In genomic region chr7:151818674-151819519, GRCh38 we compare ENCODE assay signal across 17 cellular contexts. TPM values are rescaled to one million over a fixed set of nuclear protein-coding genes. Genes with fewer than 3 reads are reported as not detected.
A peak's percentile ranks its signal among the peaks of the same experiment; 100 is the strongest.
DNase-seq lines count a peak whose midpoint lies in the region; FAIRE-seq and TF ChIP-seq lines count a peak whose summit lies in the region.
"Had no signal": no experiment of that assay in that cellular context is flagged by ENCODE, and none has a peak within 500 bp of the region (broad histone marks: within the 10 kb centered on the region; RNA-seq: fewer than 3 reads in every experiment).

No MANE protein-coding gene starts in this region.

- H3K27me3 ChIP-seq in H1 (replicated peaks in 1 of 4; ENCODE audit: control insufficient read depth in 3 of 4, extremely low read depth in 1 of 4, insufficient read depth in 3 of 4, low read length in 3 of 4) (peaks cover 0 to 18% (median 0%) of the 10 kb centered on the region in 4 experiments; a peak in 3 of 7 replicates), neural progenitor cell (peaks cover 29% of the 10 kb centered on the region)
- H3K27me3 ChIP-seq: thyroid gland had no signal

- no peak overlapping the region for H3K27ac ChIP-seq in H1 (ENCODE audit: low read depth, low read length)
- H3K27ac ChIP-seq in neural progenitor cell = no peak overlapping the region
- H3K27ac ChIP-seq: thyroid gland had no signal

- H4K8ac ChIP-seq in H1 (ENCODE audit: extremely low read depth, insufficient read depth, low read length) = no peak overlapping the region

- intact Hi-C loops in Calu3 (cut with micrococcal nuclease; ENCODE audit: unreplicated experiment) = no loop called here

- H2BK5ac ChIP-seq in H1 (ENCODE audit: low read depth, low read length) = no peak overlapping the region

- H2BK20ac ChIP-seq in H1 (ENCODE audit: low read length) = no peak overlapping the region

- H2BK12ac ChIP-seq in H1 (ENCODE audit: low read depth, low read length) = no peak overlapping the region

- no peak for TF ChIP-seq EP300 in H1 (IDR thresholded peaks at IDR 0.05; ENCODE audit: borderline replicate concordance in 1 of 2, low read depth in 2 of 2, low read length in 2 of 2)

- no peak overlapping the region for H3K18ac ChIP-seq in H1 (ENCODE audit: extremely low read depth, low read length)

- CTCF ChIA-PET in Calu3 (lab: Charles Lee) = interaction anchor here (1.1 to 1.5 kb wide), 2 partner anchors 35 to 113 kb away, joined by 3 read pairs; no protein-coding TSS in a partner anchor
- CTCF ChIA-PET in H1 (lab: Charles Lee; ENCODE audit: partially characterized antibody) = interaction anchor here (0.9 to 2.9 kb wide), 8 partner anchors 9 to 211 kb away, joined by 3 to 16 read pairs (median 4); no protein-coding TSS in a partner anchor
- CTCF ChIA-PET in activated CD4-positive, alpha-beta T cell treated with anti-CD3 and anti-CD28 coated beads, Interleukin-2, amount 10 ng/mL, durations not matched to agents 7 days and 5 days (lab: Charles Lee) = interaction anchor here (1.1 to 1.6 kb wide), 3 partner anchors 7 to 35 kb away, joined by 3 to 5 read pairs (median 4); no protein-coding TSS in a partner anchor

- no peaks in the 10 kb centered on the region for H3K79me2 ChIP-seq in H1 (ENCODE audit: control insufficient read depth in 1 of 2, insufficient read depth in 2 of 2, low read length in 2 of 2)
- no peaks in the 10 kb centered on the region for H3K79me2 ChIP-seq in neural progenitor cell (ENCODE audit: low read depth)

- TF ChIP-seq CTCF in Calu3 (IDR thresholded peaks at IDR 0.05; ENCODE audit: unreplicated experiment) = no peak
- TF ChIP-seq CTCF in H1 (IDR thresholded peaks at IDR 0.05; ENCODE audit: control extremely low read depth in 1 of 3, insufficient read depth in 1 of 3, low read depth in 1 of 3, low read length in 3 of 3) = peak; percentile 23 to 32 (median 27); a peak in 3 of 4 replicates
- TF ChIP-seq CTCF in neural progenitor cell (IDR thresholded peaks at IDR 0.05) = no peak

- POLR2A ChIA-PET in H1 (lab: Charles Lee; ENCODE audit: partially characterized antibody) = interaction anchor here (0.6 kb wide), 1 partner anchor 9 kb away, joined by 3 read pairs; no protein-coding TSS in a partner anchor
- POLR2A ChIA-PET in activated CD4-positive, alpha-beta T cell treated with anti-CD3 and anti-CD28 coated beads, Interleukin-2, amount 10 ng/mL, durations not matched to agents 7 days and 5 days (lab: Charles Lee) = no interaction called here

- H3K27ac Mint-ChIP-seq in Calu3 (ENCODE audit: unreplicated experiment) = no peak overlapping the region
- peak overlapping the region; percentile 25 for H3K27ac Mint-ChIP-seq in neural progenitor cell
- no peak overlapping the region for H3K27ac Mint-ChIP-seq in activated CD4-positive, alpha-beta T cell treated with anti-CD3 and anti-CD28 coated beads, Interleukin-2, amount 10 ng/mL, durations not matched to agents 7 days and 5 days
- H3K27ac Mint-ChIP-seq: activated naive CD8-positive, alpha-beta T cell treated with anti-CD3 and anti-CD28 coated beads, Interleukin-2, amount 10 ng/mL, durations not matched to agents 7 days and 5 days had no signal

- peaks cover 9 to 19% (median 13%) of the 10 kb centered on the region in 4 experiments for H3K4me1 ChIP-seq in H1 (replicated peaks in 1 of 4; ENCODE audit: control insufficient read depth in 3 of 4, insufficient read depth in 4 of 4, low read length in 3 of 4)
- peaks cover 15% of the 10 kb centered on the region for H3K4me1 ChIP-seq in neural progenitor cell
- H3K4me1 ChIP-seq: thyroid gland had no signal

- H3K4me1 Mint-ChIP-seq in Calu3 (ENCODE audit: low read depth, unreplicated experiment) = peaks cover 13% of the 10 kb centered on the region
- peaks cover 21% of the 10 kb centered on the region for H3K4me1 Mint-ChIP-seq in neural progenitor cell
- no peaks in the 10 kb centered on the region for H3K4me1 Mint-ChIP-seq in activated CD4-positive, alpha-beta T cell treated with anti-CD3 and anti-CD28 coated beads, Interleukin-2, amount 10 ng/mL, durations not matched to agents 7 days and 5 days

- H3K9me3 ChIP-seq in H1 (ENCODE audit: insufficient read depth in 2 of 2, low read depth in 1 of 2, low read length in 1 of 2) = no peaks in the 10 kb centered on the region
- H3K9me3 ChIP-seq in neural progenitor cell (ENCODE audit: low read depth) = no peaks in the 10 kb centered on the region
- H3K9me3 ChIP-seq: thyroid gland had no signal

- H3K9ac ChIP-seq in H1 (replicated peaks in 1 of 4; ENCODE audit: extremely low read depth in 1 of 4, low read depth in 3 of 4, low read length in 3 of 4) = no peak overlapping the region; a peak in 1 of 7 replicates
- H3K9ac ChIP-seq in neural progenitor cell = no peak overlapping the region

- H4K20me1 ChIP-seq in H1 (replicated peaks in 1 of 2; ENCODE audit: control insufficient read depth in 1 of 2, insufficient read depth in 2 of 2, low read length in 2 of 2) (no peaks in the 10 kb centered on the region), neural progenitor cell (ENCODE audit: low read depth) (peaks cover 15% of the 10 kb centered on the region)

- H3K36me3 Mint-ChIP-seq in Calu3 (ENCODE audit: insufficient read depth, unreplicated experiment) = no peaks in the 10 kb centered on the region
- H3K36me3 Mint-ChIP-seq in neural progenitor cell = no peaks in the 10 kb centered on the region
- no peaks in the 10 kb centered on the region for H3K36me3 Mint-ChIP-seq in activated CD4-positive, alpha-beta T cell treated with anti-CD3 and anti-CD28 coated beads, Interleukin-2, amount 10 ng/mL, durations not matched to agents 7 days and 5 days (ENCODE audit: low read depth)
- H3K36me3 Mint-ChIP-seq: activated naive CD8-positive, alpha-beta T cell treated with anti-CD3 and anti-CD28 coated beads, Interleukin-2, amount 10 ng/mL, durations not matched to agents 7 days and 5 days; naive B cell had no signal

- H3K4me3 ChIP-seq in H1 (ENCODE audit: extremely low read depth in 1 of 4, insufficient read depth in 2 of 4, low read depth in 3 of 4, low read length in 4 of 4) (no peak overlapping the region), neural progenitor cell (no peak overlapping the region)
- H3K4me3 ChIP-seq: thyroid gland had no signal

- no peak for FAIRE-seq in H1 (lab: Jason Lieb, UNC)
- FAIRE-seq: G401.6, keratinocyte had no signal

- H4K5ac ChIP-seq in H1 (ENCODE audit: insufficient read length, low read depth, low read length) = no peak overlapping the region

- no peak overlapping the region for H2BK120ac ChIP-seq in H1 (replicated peaks; ENCODE audit: low read depth, low read length)

- peaks cover 2% of the 10 kb centered on the region; the same call in 1 of the 2 replicates for H3K23me2 ChIP-seq in H1 (ENCODE audit: low read depth, low read length)

- H2AFZ ChIP-seq in H1 (ENCODE audit: low read length) = no peak overlapping the region
- H2AFZ ChIP-seq in neural progenitor cell (replicated peaks) = no peak overlapping the region

- H3K27me3 Mint-ChIP-seq in Calu3 (ENCODE audit: unreplicated experiment) (peaks cover 43% of the 10 kb centered on the region), neural progenitor cell (ENCODE audit: insufficient read depth, low read depth) (peaks cover 17% of the 10 kb centered on the region)
- no peaks in the 10 kb centered on the region for H3K27me3 Mint-ChIP-seq in activated CD4-positive, alpha-beta T cell treated with anti-CD3 and anti-CD28 coated beads, Interleukin-2, amount 10 ng/mL, durations not matched to agents 7 days and 5 days
- H3K27me3 Mint-ChIP-seq: activated naive CD8-positive, alpha-beta T cell treated with anti-CD3 and anti-CD28 coated beads, Interleukin-2, amount 10 ng/mL, durations not matched to agents 7 days and 5 days; naive B cell had no signal

- BruUV-seq in Calu3 (replicated peaks; lab: Mats Ljungman, UMichigan) = no TSS peak

- peak; percentile 16 to 37; a peak in 3 of 4 replicates for TF ChIP-seq RAD21 in H1 (IDR thresholded peaks at IDR 0.05 in 1 of 2, conservative IDR thresholded peaks at IDR 0.05 in 1 of 2; ENCODE audit: low read depth in 2 of 2, low read length in 2 of 2)

- no peak overlapping the region for H3K14ac ChIP-seq in H1 (ENCODE audit: insufficient read length)

- H3K4me3 Mint-ChIP-seq in Calu3 (ENCODE audit: low read depth, unreplicated experiment) (no peak overlapping the region), neural progenitor cell (no peak overlapping the region)
- no peak overlapping the region for H3K4me3 Mint-ChIP-seq in activated CD4-positive, alpha-beta T cell treated with anti-CD3 and anti-CD28 coated beads, Interleukin-2, amount 10 ng/mL, durations not matched to agents 7 days and 5 days
- H3K4me3 Mint-ChIP-seq: activated naive CD8-positive, alpha-beta T cell treated with anti-CD3 and anti-CD28 coated beads, Interleukin-2, amount 10 ng/mL, durations not matched to agents 7 days and 5 days; naive B cell had no signal

- H3K79me1 ChIP-seq in H1 (ENCODE audit: low read depth, low read length) = no peaks in the 10 kb centered on the region

- no peak overlapping the region for H3K23ac ChIP-seq in H1 (ENCODE audit: insufficient read length)

- H2BK15ac ChIP-seq in H1 (ENCODE audit: low read length) = no peak overlapping the region

- H3K56ac ChIP-seq in H1 (replicated peaks; ENCODE audit: insufficient read length, low read depth, low read length) = no peak overlapping the region

- no peak overlapping the region for H3K4ac ChIP-seq in H1 (replicated peaks; ENCODE audit: insufficient read length, low read depth, low read length)

- no peak overlapping the region for H2AK5ac ChIP-seq in H1 (ENCODE audit: low read depth, low read length)

- no peaks in the 10 kb centered on the region for H3K9me3 Mint-ChIP-seq in Calu3 (ENCODE audit: low read depth, unreplicated experiment)
- no peaks in the 10 kb centered on the region for H3K9me3 Mint-ChIP-seq in neural progenitor cell
- no peaks in the 10 kb centered on the region for H3K9me3 Mint-ChIP-seq in activated CD4-positive, alpha-beta T cell treated with anti-CD3 and anti-CD28 coated beads, Interleukin-2, amount 10 ng/mL, durations not matched to agents 7 days and 5 days
- H3K9me3 Mint-ChIP-seq: activated naive CD8-positive, alpha-beta T cell treated with anti-CD3 and anti-CD28 coated beads, Interleukin-2, amount 10 ng/mL, durations not matched to agents 7 days and 5 days; naive B cell had no signal

- no peak for TF ChIP-seq POLR2A in H1 (IDR thresholded peaks at IDR 0.05; ENCODE audit: control extremely low read depth in 1 of 2, low read depth in 2 of 2, low read length in 2 of 2)

- H3K36me3 ChIP-seq in H1 (ENCODE audit: control insufficient read depth in 2 of 4, insufficient read depth in 4 of 4, low read length in 3 of 4) (no peaks in the 10 kb centered on the region), neural progenitor cell (no peaks in the 10 kb centered on the region)
- H3K36me3 ChIP-seq: thyroid gland had no signal

- no peak overlapping the region for H3K4me2 ChIP-seq in H1 (ENCODE audit: insufficient read depth in 1 of 2, low read depth in 2 of 2, low read length in 2 of 2)
- no peak overlapping the region for H3K4me2 ChIP-seq in neural progenitor cell

- H3F3A ChIP-seq in neural progenitor cell (ENCODE audit: low read depth) = peaks cover 11% of the 10 kb centered on the region

- no peak overlapping the region for H4K91ac ChIP-seq in H1 (replicated peaks; ENCODE audit: insufficient read length, low read length)

- 77% methylated on average over 18 of the region's 18 CpGs; no CpG with 5 or more reads in 1 of the 2 experiments for WGBS in H1 (ENCODE audit: extremely low coverage in 1 of 2, insufficient coverage in 1 of 2, insufficient read length in 1 of 2, insufficient replicate concordance in 2 of 2, low coverage in 1 of 2, low lambda C conversion rate in 2 of 2, missing lambda C conversion rate in 1 of 2), 2 experiments

- DNase-seq in Calu3 = peak; percentile 43
- peak; percentile 22 for DNase-seq in HT-29 (ENCODE audit: low spot score)
- no peak for DNase-seq in H1 (ENCODE audit: low read depth in 1 of 2, low spot score in 2 of 2)
- DNase-seq in neural progenitor cell (ENCODE audit: low spot score) = peak; percentile 25
- DNase-seq in A172 (ENCODE audit: low spot score) = no peak
- no peak for DNase-seq in 8988T
- no peak for DNase-seq in activated CD4-positive, alpha-beta T cell treated with anti-CD3 and anti-CD28 coated beads, Interleukin-2, amount 10 ng/mL, durations not matched to agents 7 days and 5 days
- DNase-seq in NCI-H82 (lab: John Stamatoyannopoulos, UW) = no peak
- DNase-seq: activated CD8-positive, alpha-beta memory T cell treated with anti-CD3 and anti-CD28 coated beads, Interleukin-2, amount 50 U/mL, for 48 hours; activated naive CD8-positive, alpha-beta T cell treated with anti-CD3 and anti-CD28 coated beads, Interleukin-2, amount 10 ng/mL, durations not matched to agents 7 days and 5 days; central memory CD4-positive, alpha-beta T cell; naive B cell; stimulated activated CD4-positive, alpha-beta T cell treated with anti-CD3 and anti-CD28 coated beads, Interleukin-2, amount 100 ng/mL, for 24 hours; stimulated activated CD8-positive, alpha-beta memory T cell treated with anti-CD3 and anti-CD28 coated beads, Interleukin-4, amount 100 ng/mL, for 48 hours had no signal

RNA-seq across cellular contexts. Expression of gene PRKAG2, which starts 58.0 kb away (rescaled TPM):
- 22.4 and 22.6 TPM in 2 replicates for total RNA-seq in Calu3 (2022)
- 5.0 and 5.4 TPM in 2 replicates for total RNA-seq in HT-29 (2014; rRNA removed; shearing (Covaris generic))
- total RNA-seq in H1 (2021; fragmentation: NEBNext Ultra II Directional; extraction: Animal tissue kit (Norgen Biotek cat#: 25700)) = 18.1 and 21.2 TPM in 2 replicates
- 5.4 and 7.5 TPM in 2 replicates for polyA plus RNA-seq in H1 (2011; rRNA removed)
- polyA plus RNA-seq in H1 (2011; cell fraction: cytosol; rRNA removed) = 10.7 TPM
- polyA plus RNA-seq in H1 (2011; cell fraction: nucleus; rRNA removed) = 4.9 TPM
- polyA plus RNA-seq in H1 (2012, experiment 1 of 2) = 10.7 to 13.6 TPM (median 12.0 TPM) in 4 replicates
- polyA plus RNA-seq in H1 (2012, experiment 2 of 2) = 5.8 TPM
- 14.0 TPM for polyA plus RNA-seq in H1 (2013, experiment 1 of 2)
- polyA plus RNA-seq in H1 (2013, experiment 2 of 2) = 13.6 TPM
- 5.3 and 7.7 TPM in 2 replicates for polyA minus RNA-seq in H1 (2011; rRNA and poly(A)+ RNA removed)
- polyA minus RNA-seq in H1 (2011; cell fraction: cytosol; rRNA and poly(A)+ RNA removed) = 3.5 TPM
- 6.3 TPM for polyA minus RNA-seq in H1 (2011; cell fraction: nucleus; rRNA and poly(A)+ RNA removed)
- 11.1 and 11.4 TPM in 2 replicates for total RNA-seq in neural progenitor cell (ENCODE audit: low replicate concordance)
- total RNA-seq in A172 (2014; rRNA removed; shearing (Covaris generic)) = 41.6 and 59.7 TPM in 2 replicates
- total RNA-seq in activated CD4-positive, alpha-beta T cell treated with anti-CD3 and anti-CD28 coated beads, Interleukin-2, amount 10 ng/mL, durations not matched to agents 7 days and 5 days = 10 to 100 TPM; 27.5 to 32.3 TPM

Comparison
In these comparisons a context has a peak if more than half of its experiments do, and no peak if none do; other contexts are left out.
1. DNase-seq: peak in Calu3 (single experiment), HT-29 (single experiment) and neural progenitor cell (single experiment); none in H1 (0 of 2), A172 (single experiment), 8988T (single experiment), activated CD4-positive, alpha-beta T cell treated with anti-CD3 and anti-CD28 coated beads, Interleukin-2, amount 10 ng/mL, durations not matched to agents 7 days and 5 days (single experiment) and NCI-H82 (single experiment).
2. CTCF ChIP-seq: peak in H1 (3 of 3); none in Calu3 (single experiment) and neural progenitor cell (single experiment).